ENCODE assay signal across 1 cellular context in the genomic region with DNA sequence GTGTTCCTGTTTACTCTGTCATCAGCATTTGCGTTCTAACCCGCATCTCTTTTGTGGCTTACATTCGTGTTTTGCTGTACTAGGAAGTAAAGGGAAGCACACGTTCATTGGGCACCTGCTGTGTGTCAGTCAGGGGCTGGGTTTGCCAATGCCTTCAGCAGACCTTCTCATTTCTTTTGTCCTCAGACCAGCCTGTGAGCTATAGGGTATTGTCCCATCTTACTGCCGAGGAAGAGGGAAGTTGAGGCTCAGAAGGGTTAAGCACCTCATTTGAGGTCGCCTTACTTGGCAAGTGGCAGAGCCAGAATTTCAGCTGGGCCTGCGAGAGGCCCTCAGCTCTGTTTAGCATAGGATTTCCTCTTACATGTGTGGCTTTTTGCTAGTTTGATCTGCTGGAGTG.
TF ChIP-seq lines count a peak whose summit lies in the region.

No MANE protein-coding gene starts in this region.

TF ChIP-seq in WTC11, 78 proteins besides CTCF, POLR2A, EP300 and RAD21 (continued from another document):
- TF ChIP-seq, protein P1, sequence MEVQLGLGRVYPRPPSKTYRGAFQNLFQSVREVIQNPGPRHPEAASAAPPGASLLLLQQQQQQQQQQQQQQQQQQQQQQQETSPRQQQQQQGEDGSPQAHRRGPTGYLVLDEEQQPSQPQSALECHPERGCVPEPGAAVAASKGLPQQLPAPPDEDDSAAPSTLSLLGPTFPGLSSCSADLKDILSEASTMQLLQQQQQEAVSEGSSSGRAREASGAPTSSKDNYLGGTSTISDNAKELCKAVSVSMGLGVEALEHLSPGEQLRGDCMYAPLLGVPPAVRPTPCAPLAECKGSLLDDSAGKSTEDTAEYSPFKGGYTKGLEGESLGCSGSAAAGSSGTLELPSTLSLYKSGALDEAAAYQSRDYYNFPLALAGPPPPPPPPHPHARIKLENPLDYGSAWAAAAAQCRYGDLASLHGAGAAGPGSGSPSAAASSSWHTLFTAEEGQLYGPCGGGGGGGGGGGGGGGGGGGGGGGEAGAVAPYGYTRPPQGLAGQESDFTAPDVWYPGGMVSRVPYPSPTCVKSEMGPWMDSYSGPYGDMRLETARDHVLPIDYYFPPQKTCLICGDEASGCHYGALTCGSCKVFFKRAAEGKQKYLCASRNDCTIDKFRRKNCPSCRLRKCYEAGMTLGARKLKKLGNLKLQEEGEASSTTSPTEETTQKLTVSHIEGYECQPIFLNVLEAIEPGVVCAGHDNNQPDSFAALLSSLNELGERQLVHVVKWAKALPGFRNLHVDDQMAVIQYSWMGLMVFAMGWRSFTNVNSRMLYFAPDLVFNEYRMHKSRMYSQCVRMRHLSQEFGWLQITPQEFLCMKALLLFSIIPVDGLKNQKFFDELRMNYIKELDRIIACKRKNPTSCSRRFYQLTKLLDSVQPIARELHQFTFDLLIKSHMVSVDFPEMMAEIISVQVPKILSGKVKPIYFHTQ (CRISPR knock-in tag; IDR thresholded peaks at IDR 0.05) = no peak
- TF ChIP-seq ZNF416 (CRISPR knock-in tag; IDR thresholded peaks at IDR 0.05) (no peak), SMAD3 (CRISPR knock-in tag; IDR thresholded peaks at IDR 0.05; ENCODE audit: borderline replicate concordance) (no peak), HMGA2 (CRISPR knock-in tag; IDR thresholded peaks at IDR 0.05) (no peak), MYBL2 (CRISPR knock-in tag; IDR thresholded peaks at IDR 0.05) (no peak), SMAD4 (CRISPR knock-in tag; IDR thresholded peaks at IDR 0.05) (no peak)
- TF ChIP-seq, protein P2, sequence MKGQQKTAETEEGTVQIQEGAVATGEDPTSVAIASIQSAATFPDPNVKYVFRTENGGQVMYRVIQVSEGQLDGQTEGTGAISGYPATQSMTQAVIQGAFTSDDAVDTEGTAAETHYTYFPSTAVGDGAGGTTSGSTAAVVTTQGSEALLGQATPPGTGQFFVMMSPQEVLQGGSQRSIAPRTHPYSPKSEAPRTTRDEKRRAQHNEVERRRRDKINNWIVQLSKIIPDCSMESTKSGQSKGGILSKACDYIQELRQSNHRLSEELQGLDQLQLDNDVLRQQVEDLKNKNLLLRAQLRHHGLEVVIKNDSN (CRISPR knock-in tag; IDR thresholded peaks at IDR 0.05) = no peak
